In genomic region chr7:50662059-50662689, GRCh38 we compare ENCODE assay signal across 12 cellular contexts.
A peak's percentile ranks its signal among the peaks of the same experiment; 100 is the strongest.
DNase-seq lines count a peak whose midpoint lies in the region; ATAC-seq and TF ChIP-seq lines count a peak whose summit lies in the region.
"Had no signal": no experiment of that assay in that cellular context is flagged by ENCODE, and none has a peak within 500 bp of the region (broad histone marks: within the 10 kb centered on the region; RNA-seq: fewer than 3 reads in every experiment).

No MANE protein-coding gene starts in this region.

- no peaks in the 10 kb centered on the region for H3K4me1 ChIP-seq in smooth muscle cell (ENCODE audit: low read depth)

- H3K4me1 Mint-ChIP-seq in T-helper 17 cell = peaks cover 45% of the 10 kb centered on the region
- H3K4me1 Mint-ChIP-seq in memory B cell = peaks cover 40% of the 10 kb centered on the region

- H3K27me3 Mint-ChIP-seq in T-helper 17 cell (peaks cover 1% of the 10 kb centered on the region), memory B cell (peaks cover 8% of the 10 kb centered on the region)

- H3K27ac Mint-ChIP-seq in T-helper 17 cell (peak overlapping the region; percentile 67), memory B cell (no peak overlapping the region)

- no peaks in the 10 kb centered on the region for H3K9me3 ChIP-seq in T-helper 17 cell (ENCODE audit: control insufficient read depth, low read length, poor library complexity, severe bottlenecking)
- no peaks in the 10 kb centered on the region for H3K9me3 ChIP-seq in smooth muscle cell (replicated peaks; ENCODE audit: low read depth)

- H4K20me1 ChIP-seq in smooth muscle cell (ENCODE audit: low read depth) = peaks cover 55% of the 10 kb centered on the region

- H3K9me3 Mint-ChIP-seq in memory B cell = no peaks in the 10 kb centered on the region

- no peak overlapping the region for H3K27ac ChIP-seq in smooth muscle cell (ENCODE audit: low read depth)
- H3K27ac ChIP-seq: 22Rv1, cardiac muscle cell had no signal

- no peak for TF ChIP-seq CTCF in smooth muscle cell (IDR thresholded peaks at IDR 0.05; ENCODE audit: borderline replicate concordance, insufficient read depth, poor library complexity, severe bottlenecking)

- no peak overlapping the region for H3K4me2 ChIP-seq in smooth muscle cell

- H2AFZ ChIP-seq in smooth muscle cell (ENCODE audit: low read depth) = no peak overlapping the region

- DNase-seq in DMS79 treated with DMSO at 0.1 percent for 48 hours (lab: John Stamatoyannopoulos, UW) = peak; percentile 50
- no peak for DNase-seq in DMS79 (lab: John Stamatoyannopoulos, UW)
- DNase-seq in T-helper 17 cell = no peak
- no peak for DNase-seq in memory B cell (ENCODE audit: low spot score in 2 of 2)
- DNase-seq in dermis blood vessel endothelial cell = no peak
- no peak for DNase-seq in smooth muscle cell (lab: John Stamatoyannopoulos, UW; ENCODE audit: unreplicated experiment)
- no peak for DNase-seq in A172 (ENCODE audit: low spot score)
- DNase-seq: NCI-H2081 treated with DMSO at 0.1 percent for 48 hours had no signal

- H3K27me3 ChIP-seq in smooth muscle cell (ENCODE audit: low read depth) = no peaks in the 10 kb centered on the region
- H3K27me3 ChIP-seq: cardiac muscle cell had no signal

- H3K4me3 ChIP-seq in smooth muscle cell = no peak overlapping the region
- H3K4me3 ChIP-seq: cardiac muscle cell, lung had no signal

- H3K36me3 Mint-ChIP-seq in T-helper 17 cell (ENCODE audit: low read depth) = peaks cover 4% of the 10 kb centered on the region
- H3K36me3 Mint-ChIP-seq in memory B cell = no peaks in the 10 kb centered on the region

- 100% methylated on average over 3 of the region's 3 CpGs for WGBS in smooth muscle cell (ENCODE audit: low lambda C conversion rate)

- H3K9ac ChIP-seq in smooth muscle cell (ENCODE audit: low read depth) = no peak overlapping the region

- H3K79me2 ChIP-seq in smooth muscle cell (ENCODE audit: low read depth) = no peaks in the 10 kb centered on the region

- no peaks in the 10 kb centered on the region for H3F3A ChIP-seq in smooth muscle cell (ENCODE audit: low read depth)

- H3K4me3 Mint-ChIP-seq in T-helper 17 cell (peak overlapping the region; percentile 92), memory B cell (peak overlapping the region; percentile 60)

- H3K36me3 ChIP-seq in smooth muscle cell (ENCODE audit: low read depth) = no peaks in the 10 kb centered on the region
- H3K36me3 ChIP-seq: cardiac muscle cell had no signal

- peak; percentile 14 for ATAC-seq in GM21528 (IDR thresholded peaks at IDR 0.05; ENCODE audit: low FRiP score, unreplicated experiment)
- ATAC-seq in T-helper 17 cell = peak; percentile 63
- ATAC-seq in memory B cell (ENCODE audit: low read depth) = no peak
